In genomic region chr4:6986067-6986780, GRCh38 we compare ENCODE assay signal across 8 cellular contexts. TPM values are rescaled to one million over a fixed set of nuclear protein-coding genes. Genes with fewer than 3 reads are reported as not detected.
A peak's percentile ranks its signal among the peaks of the same experiment; 100 is the strongest.
DNase-seq lines count a peak whose midpoint lies in the region; ATAC-seq, FAIRE-seq and TF ChIP-seq lines count a peak whose summit lies in the region.

No MANE protein-coding gene starts in this region.

- TF ChIP-seq RAD21 in HepG2 (CRISPR knock-in tag; IDR thresholded peaks at IDR 0.05) = no peak

- in situ Hi-C loops in HepG2 (cut with HindIII; ENCODE audit: extremely low pct_ligation_motif_present, low pct_unique_long_range_greater_than_20kb) = no loop called here

- H4K20me1 ChIP-seq in HepG2 (ENCODE audit: insufficient read depth, low read length) = peaks cover 36% of the 10 kb centered on the region

- peaks cover 8% of the 10 kb centered on the region for H3K4me1 ChIP-seq in HEK293 (ENCODE audit: control insufficient read depth, insufficient read depth, low read length)
- H3K4me1 ChIP-seq in HepG2 (ENCODE audit: insufficient read depth, low read length) = peaks cover 53% of the 10 kb centered on the region

- CTCF ChIA-PET in HEK293 (lab: Yijun Ruan, JAX) (interaction anchor here (0.6 to 2.0 kb wide), 4 partner anchors 12 to 80 kb away, joined by 3 to 8 read pairs (median 3); partner anchors contain the start of gene TBC1D14), HepG2 (lab: Yijun Ruan, JAX; ENCODE audit: low intra/inter-chr PET ratio, low total read pairs) (no interaction called here)

- under 1% methylated on average over 26 of the region's 28 CpGs for WGBS in HepG2 (ENCODE audit: low lambda C conversion rate)

- TF ChIP-seq POLR2A in HepG2 (IDR thresholded peaks at IDR 0.05; ENCODE audit: insufficient read depth in 1 of 2, low read depth in 2 of 2, low read length in 2 of 2) = no peak

- no peaks in the 10 kb centered on the region; a peak in 1 of 5 replicates for H3K27me3 ChIP-seq in HepG2 (ENCODE audit: control insufficient read depth in 1 of 2, insufficient read depth in 2 of 2, low read length in 2 of 2)

- peak overlapping the region; percentile 96 for H3K4me2 ChIP-seq in HepG2 (ENCODE audit: low read depth, low read length)

- H3K79me2 ChIP-seq in HepG2 (ENCODE audit: insufficient read depth, low read length) = peaks cover 62% of the 10 kb centered on the region

- H3K4me3 ChIP-seq in HEK293 (ENCODE audit: low read depth, low read length) = peak overlapping the region; percentile 63
- H3K4me3 ChIP-seq in HepG2 (replicated peaks in 1 of 3; ENCODE audit: insufficient read depth in 1 of 3, low read depth in 2 of 3, low read length in 3 of 3) = peak overlapping the region; percentile 75 to 88 (median 82)

- TF ChIP-seq CTCF in HEK293 (tag by site-specific recombination; IDR thresholded peaks at IDR 0.05) (0 out of 2 replicates have a peak, but pooled peaks have one; percentile 43), HepG2 (CRISPR knock-in tag; IDR thresholded peaks at IDR 0.05) (no peak)

- BruUV-seq in HepG2 (replicated peaks; lab: Mats Ljungman, UMichigan) = TSS peak; percentile 91

- peak; percentile 39 for ATAC-seq in HepG2

- intact Hi-C loops in HepG2 (cut with micrococcal nuclease; ENCODE audit: unreplicated experiment) = loop anchor here (2.0 to 5.0 kb wide), 3 partner anchors 77 to 93 kb away; partner anchors contain the start of genes GRPEL1 and TBC1D14

- H3K9me3 ChIP-seq in HEK293 (ENCODE audit: control insufficient read depth, insufficient read depth, low read depth, low read length) (no peaks in the 10 kb centered on the region), HepG2 (ENCODE audit: low read length) (no peaks in the 10 kb centered on the region)

- H2AFZ ChIP-seq in HepG2 (ENCODE audit: low read length) = no peak overlapping the region

- TF ChIP-seq EP300 in HepG2 (IDR thresholded peaks at IDR 0.05; ENCODE audit: low read depth in 2 of 2, low read length in 2 of 2) (no peak), HepG2 (CRISPR knock-in tag; IDR thresholded peaks at IDR 0.05; ENCODE audit: borderline replicate concordance) (no peak)

- no peak for FAIRE-seq in HepG2 (lab: Jason Lieb, UNC)

- peaks cover 0 to 11% of the 10 kb centered on the region in 2 experiments; a peak in 1 of 3 replicates for H3K36me3 ChIP-seq in HEK293 (ENCODE audit: control insufficient read depth in 2 of 2, insufficient read depth in 1 of 2, low read length in 2 of 2)
- H3K36me3 ChIP-seq in HepG2 (replicated peaks in 1 of 2; ENCODE audit: control insufficient read depth in 1 of 2, insufficient read depth in 2 of 2, low read length in 2 of 2) = peaks cover 0 to 8% of the 10 kb centered on the region in 2 experiments; a peak in 3 of 5 replicates

- POLR2A ChIA-PET in HEK293 (lab: Yijun Ruan, JAX) = interaction anchor here (0.6 to 2.3 kb wide), 7 partner anchors 12 to 206 kb away, joined by 3 to 10 read pairs (median 4); partner anchors contain the start of genes GRPEL1, TADA2B and TBC1D14
- POLR2A ChIA-PET in HepG2 (lab: Yijun Ruan, JAX) = interaction anchor here (0.6 to 2.6 kb wide), 16 partner anchors 34 to 313 kb away, joined by 3 to 18 read pairs (median 4); partner anchors contain the start of genes GRPEL1, TADA2B and TBC1D14

- peak; percentile 44 to 57 for DNase-seq in NCI-H2081 (lab: John Stamatoyannopoulos, UW)
- no peak for DNase-seq in NCI-H2081 treated with DMSO at 0.1 percent for 48 hours (lab: John Stamatoyannopoulos, UW)
- peak; percentile 46 for DNase-seq in NCI-H526 treated with DMSO at 0.1 percent for 48 hours (lab: John Stamatoyannopoulos, UW)
- peak; percentile 26 for DNase-seq in cerebellum (ENCODE audit: low spot score)
- no peak for DNase-seq in HepG2 (ENCODE audit: low spot score)
- peak in 29 of 49 donors; percentile 49 to 82 (median 66) for DNase-seq in substantia nigra (lab: John Stamatoyannopoulos, UW)
- no peak for DNase-seq in NCI-H2196 treated with DMSO at 0.1 percent for 48 hours (lab: John Stamatoyannopoulos, UW; ENCODE audit: unreplicated experiment)

- H3K9ac ChIP-seq in HepG2 (ENCODE audit: insufficient read depth, low read depth, low read length) = peak overlapping the region; percentile 75

- H3K27ac ChIP-seq in HEK293 (ENCODE audit: extremely low read depth, low read depth, low read length) = peak overlapping the region; percentile 65
- H3K27ac ChIP-seq in HepG2 (ENCODE audit: extremely low read length, insufficient read depth, low read length) = peak overlapping the region; percentile 80
- peak overlapping the region; percentile 94 for H3K27ac ChIP-seq in substantia nigra (ENCODE audit: low read depth, low read length, poor library complexity, severe bottlenecking)

TF ChIP-seq in HEK293, 187 proteins besides CTCF, POLR2A, EP300 and RAD21 (continues in another document):
- TF ChIP-seq ZFP37 (tag by site-specific recombination; IDR thresholded peaks at IDR 0.05) (no peak), EGR2 (tag by site-specific recombination; IDR thresholded peaks at IDR 0.05; ENCODE audit: low read depth) (no peak), ZBTB17 (tag by site-specific recombination; IDR thresholded peaks at IDR 0.05) (0 out of 2 replicates have a peak, but pooled peaks have one; percentile 11), ZBTB48 (tag by site-specific recombination; IDR thresholded peaks at IDR 0.05) (0 out of 2 replicates have a peak, but pooled peaks have one; percentile 17), ZFP69B (tag by site-specific recombination; IDR thresholded peaks at IDR 0.05) (0 out of 2 replicates have a peak, but pooled peaks have one; percentile 20), ZNF501 (tag by site-specific recombination; IDR thresholded peaks at IDR 0.05) (peak; percentile 35; the same call in 1 of the 2 replicates), ZNF600 (tag by site-specific recombination; IDR thresholded peaks at IDR 0.05) (0 out of 2 replicates have a peak, but pooled peaks have one; percentile 38), ZNF561 (tag by site-specific recombination; IDR thresholded peaks at IDR 0.05; ENCODE audit: borderline replicate concordance) (peak; percentile 71; the same call in 1 of the 2 replicates)

TF ChIP-seq in HepG2, 621 proteins besides CTCF, POLR2A, EP300 and RAD21 (continues in another document):
- 0 out of 2 replicates have a peak, but pooled peaks have one; percentile 57 for TF ChIP-seq ZNF878 (CRISPR knock-in tag; IDR thresholded peaks at IDR 0.05)
- no peak for TF ChIP-seq ZNF205 (CRISPR knock-in tag; IDR thresholded peaks at IDR 0.05)
- no peak for TF ChIP-seq LCORL (IDR thresholded peaks at IDR 0.05)
- TF ChIP-seq LCORL (CRISPR knock-in tag; IDR thresholded peaks at IDR 0.05) = peak; percentile 76
- peak; percentile 77 for TF ChIP-seq FOXC1 (CRISPR knock-in tag; IDR thresholded peaks at IDR 0.05; ENCODE audit: borderline replicate concordance)
- no peak for TF ChIP-seq PHF5A (CRISPR knock-in tag; IDR thresholded peaks at IDR 0.05; ENCODE audit: low read depth, unreplicated experiment)
- TF ChIP-seq ZNF484 (CRISPR knock-in tag; IDR thresholded peaks at IDR 0.05; ENCODE audit: borderline replicate concordance, low read depth) = no peak
- 0 out of 2 replicates have a peak, but pooled peaks have one; percentile 40 for TF ChIP-seq THAP7 (CRISPR knock-in tag; IDR thresholded peaks at IDR 0.05)
- no peak for TF ChIP-seq ERF (CRISPR knock-in tag; IDR thresholded peaks at IDR 0.05)
- TF ChIP-seq MTERF4 (CRISPR knock-in tag; IDR thresholded peaks at IDR 0.05) = 0 out of 2 replicates have a peak, but pooled peaks have one; percentile 35
- no peak for TF ChIP-seq CENPX (CRISPR knock-in tag; IDR thresholded peaks at IDR 0.05)
- no peak for TF ChIP-seq NFE2 (CRISPR knock-in tag; IDR thresholded peaks at IDR 0.05)

RNA-seq across cellular contexts. Expression of gene TADA2B, which starts 56.9 kb away (rescaled TPM):
- total RNA-seq in cerebellum = 15.8 TPM
- 8.6 and 8.9 TPM in 2 replicates for total RNA-seq in HepG2 (2016; rRNA removed; fragmentation: Illumina TruSeq; extraction: Trizol)
- 2.2 and 3.1 TPM in 2 replicates for total RNA-seq in HepG2 (2016; cell fraction: cytosol; rRNA removed; fragmentation: Illumina TruSeq; extraction: Trizol; ENCODE audit: low read depth)
- 7.2 and 8.0 TPM in 2 replicates for total RNA-seq in HepG2 (2016; cell fraction: insoluble cytoplasmic fraction; rRNA removed; fragmentation: Illumina TruSeq; extraction: Trizol)
- 11.2 and 13.1 TPM in 2 replicates for total RNA-seq in HepG2 (2016; cell fraction: membrane; rRNA removed; fragmentation: Illumina TruSeq; extraction: Trizol)
- total RNA-seq in HepG2 (2016; cell fraction: nucleus; rRNA removed; fragmentation: Illumina TruSeq; extraction: Trizol) = 5.6 and 5.9 TPM in 2 replicates
- polyA plus RNA-seq in HepG2 (2011; rRNA removed) = 4.6 and 5.1 TPM in 2 replicates
- 5.0 and 5.2 TPM in 2 replicates for polyA plus RNA-seq in HepG2 (2011; cell fraction: cytosol; rRNA removed)
- polyA plus RNA-seq in HepG2 (2011; cell fraction: nucleus; rRNA removed) = 5.8 and 6.6 TPM in 2 replicates
- polyA plus RNA-seq in HepG2 (2012) = 8.0 and 9.4 TPM in 2 replicates
- polyA plus RNA-seq in HepG2 (2016; cell fraction: cytosol; fragmentation: Illumina TruSeq; extraction: Trizol; ENCODE audit: low read depth) = 2.2 and 2.7 TPM in 2 replicates
- polyA plus RNA-seq in HepG2 (2016; cell fraction: insoluble cytoplasmic fraction; fragmentation: Illumina TruSeq; extraction: Trizol; ENCODE audit: low read depth) = 10.4 and 13.0 TPM in 2 replicates
- polyA plus RNA-seq in HepG2 (2016; cell fraction: membrane; fragmentation: Illumina TruSeq; extraction: Trizol; ENCODE audit: low read depth) = 8.6 and 9.7 TPM in 2 replicates
- polyA plus RNA-seq in HepG2 (2016; cell fraction: nucleus; fragmentation: Illumina TruSeq; extraction: Trizol; ENCODE audit: insufficient read depth, low read depth) = 10.6 and 12.8 TPM in 2 replicates
- polyA minus RNA-seq in HepG2 (2011; rRNA and poly(A)+ RNA removed; ENCODE audit: low replicate concordance) = 6.9 and 14.2 TPM in 2 replicates
- 3.9 and 5.1 TPM in 2 replicates for polyA minus RNA-seq in HepG2 (2011; cell fraction: cytosol; rRNA and poly(A)+ RNA removed)
- 5.9 and 6.6 TPM in 2 replicates for polyA minus RNA-seq in HepG2 (2011; cell fraction: nucleus; rRNA and poly(A)+ RNA removed)

Comparison
In these comparisons a context has a peak if more than half of its experiments do, and no peak if none do; other contexts are left out.
1. DNase-seq: peak in NCI-H2081 (2 of 2), NCI-H526 treated with DMSO at 0.1 percent for 48 hours (single experiment), cerebellum (single experiment) and substantia nigra (29 of 49); none in NCI-H2081 treated with DMSO at 0.1 percent for 48 hours (single experiment), HepG2 (single experiment) and NCI-H2196 treated with DMSO at 0.1 percent for 48 hours (single experiment).
2. Peak in every context shown above with its lines, with median percentiles within 50 percentile points of each other: H3K27ac ChIP-seq.